In genomic region chr18:31267823-31268481, GRCh38 we compare ENCODE assay signal across 17 cellular contexts. TPM values are rescaled to one million over a fixed set of nuclear protein-coding genes. Genes with fewer than 3 reads are reported as not detected.
A peak's percentile ranks its signal among the peaks of the same experiment; 100 is the strongest.
DNase-seq lines count a peak whose midpoint lies in the region; ATAC-seq, FAIRE-seq and TF ChIP-seq lines count a peak whose summit lies in the region.
"Had no signal": no experiment of that assay in that cellular context is flagged by ENCODE, and none has a peak within 500 bp of the region (broad histone marks: within the 10 kb centered on the region; RNA-seq: fewer than 3 reads in every experiment).

No MANE protein-coding gene starts in this region.

- no peaks in the 10 kb centered on the region for H3K27me3 Mint-ChIP-seq in CD4-positive, alpha-beta T cell
- H3K27me3 Mint-ChIP-seq: CD4-positive, alpha-beta memory T cell had no signal

- no peaks in the 10 kb centered on the region for H3K36me3 Mint-ChIP-seq in CD4-positive, alpha-beta T cell (ENCODE audit: low read depth)
- H3K36me3 Mint-ChIP-seq: CD4-positive, alpha-beta memory T cell had no signal

- peak; percentile 20 for DNase-seq in kidney glomerular epithelial cell (lab: John Stamatoyannopoulos, UW)
- DNase-seq in NCI-H2081 treated with DMSO at 0.1 percent for 48 hours (lab: John Stamatoyannopoulos, UW), result no peak
- DNase-seq in CD4-positive, alpha-beta T cell, result no peak
- DNase-seq in NOMO-1 treated with dmso at 0.1 percent for 144 hours (lab: John Stamatoyannopoulos, UW; ENCODE audit: unreplicated experiment), result no peak
- no peak for DNase-seq in frontal cortex (ENCODE audit: low spot score in 2 of 2)
- DNase-seq: activated effector memory CD4-positive, alpha-beta T cell treated with Interleukin-2 at 50 U/mL for 16 hours; CD4-positive, alpha-beta memory T cell; IMR-90; mesendoderm; SIG-M5 had no signal

- POLR2A ChIA-PET in CD4-positive, alpha-beta T cell (lab: Charles Lee), result no interaction called here

- H3K27me3 ChIP-seq in CD4-positive, alpha-beta T cell (ENCODE audit: control insufficient read depth, insufficient read depth, low read length), result no peaks in the 10 kb centered on the region

- no peak overlapping the region for H3K27ac ChIP-seq in CD4-positive, alpha-beta T cell (ENCODE audit: low read depth, low read length)

- no peak overlapping the region for H3K4me3 Mint-ChIP-seq in CD4-positive, alpha-beta T cell

- H3K4me1 Mint-ChIP-seq in CD4-positive, alpha-beta T cell (ENCODE audit: low read depth), result no peaks in the 10 kb centered on the region
- H3K4me1 Mint-ChIP-seq: CD4-positive, alpha-beta memory T cell had no signal

- H3K27ac Mint-ChIP-seq in CD4-positive, alpha-beta T cell, result no peak overlapping the region
- H3K27ac Mint-ChIP-seq: CD4-positive, alpha-beta memory T cell had no signal

- intact Hi-C loops in CD4-positive, alpha-beta T cell (cut with DNase I, micrococcal nuclease), result no loop called here

- H3K9me3 ChIP-seq in CD4-positive, alpha-beta T cell (ENCODE audit: control insufficient read depth, low read length), result no peaks in the 10 kb centered on the region

- no peak for TF ChIP-seq CTCF in CD4-positive, alpha-beta T cell (IDR thresholded peaks at IDR 0.05)

- no peak for FAIRE-seq in frontal cortex (lab: Jason Lieb, UNC)
- FAIRE-seq: colon had no signal

- peaks cover 2% of the 10 kb centered on the region for H3K9me3 Mint-ChIP-seq in CD4-positive, alpha-beta T cell

- peak; percentile 75 for ATAC-seq in GM18520 (IDR thresholded peaks at IDR 0.05; ENCODE audit: unreplicated experiment)
- ATAC-seq in GM21515 (IDR thresholded peaks at IDR 0.05; ENCODE audit: unreplicated experiment), result peak; percentile 70
- peak; percentile 68 for ATAC-seq in HG03097 (IDR thresholded peaks at IDR 0.05; ENCODE audit: low FRiP score, unreplicated experiment)
- no peak for ATAC-seq in CD4-positive, alpha-beta T cell (ENCODE audit: poor library complexity)
- ATAC-seq: activated CD4-positive, CD25-positive, alpha-beta regulatory T cell treated with anti-CD3 and anti-CD28 coated beads, Interleukin-2, amount 50 U/mL, for 24 hours; sciatic nerve had no signal

- CTCF ChIA-PET in CD4-positive, alpha-beta T cell (lab: Charles Lee), result no interaction called here

RNA-seq across cellular contexts. Expression of gene DSG1, which starts 50.0 kb away (rescaled TPM):
- not detected for total RNA-seq in CD4-positive, alpha-beta T cell
- total RNA-seq in frontal cortex, result under 0.01 TPM
- total RNA-seq: CD4-positive, alpha-beta memory T cell; glomerular endothelial cell; IMR-90 had no signal
